In the genomic region with DNA sequence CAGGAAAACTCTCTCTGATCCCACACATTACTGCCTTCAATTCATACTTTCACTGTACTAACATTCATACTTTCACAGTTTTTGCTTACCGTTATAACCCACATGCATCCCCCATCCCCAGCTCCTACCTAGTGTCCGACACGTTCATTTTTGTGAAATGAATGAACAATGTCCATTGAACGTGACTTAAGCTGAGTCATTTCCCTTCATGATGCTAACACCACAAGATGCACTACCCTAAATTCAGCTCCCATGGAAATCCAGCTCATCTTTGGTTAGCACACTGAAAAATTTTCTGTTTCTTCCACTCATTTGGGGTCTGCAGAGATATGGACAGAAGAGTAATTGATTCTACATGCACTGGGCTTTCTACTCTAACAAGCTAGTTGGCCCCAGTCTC, we compare ENCODE assay signal across 22 cellular contexts.
DNase-seq lines count a peak whose midpoint lies in the region; ATAC-seq, FAIRE-seq and TF ChIP-seq lines count a peak whose summit lies in the region.
"Had no signal": no experiment of that assay in that cellular context is flagged by ENCODE, and none has a peak within 500 bp of the region (broad histone marks: within the 10 kb centered on the region; RNA-seq: fewer than 3 reads in every experiment).

No MANE protein-coding gene starts in this region.

- WGBS in IMR-90 (ENCODE audit: extremely low coverage in 2 of 2, insufficient read length in 1 of 2), 2 experiments: 33% methylated on average over 1 of the region's 4 CpGs; no CpG with 5 or more reads in 1 of the 2 experiments

- H3K4ac ChIP-seq in IMR-90 (ENCODE audit: low read depth, low read length): peak overlapping the region; percentile 69; the same call in 1 of the 2 replicates

- dilution Hi-C loops in IMR-90 (cut with HindIII; ENCODE audit: low sequenced_read_pairs, unreplicated experiment): no loop called here
- dilution Hi-C loops in keratinocyte (cut with MboI; ENCODE audit: extremely low pct_ligation_motif_present, low sequenced_read_pairs): no loop called here

- H4K91ac ChIP-seq in IMR-90 (ENCODE audit: insufficient read depth, low read depth, low read length): peak overlapping the region; percentile 59

- peaks cover 4 to 15% of the 10 kb centered on the region in 2 experiments; a peak in 1 of 4 replicates for H3K79me1 ChIP-seq in IMR-90 (ENCODE audit: low read depth in 1 of 2, low read length in 2 of 2)

- H4K5ac ChIP-seq in IMR-90 (ENCODE audit: low read depth, low read length): no peak overlapping the region; the same call in 1 of the 2 replicates

- H3K4me3 Mint-ChIP-seq in CD14-positive monocyte: peak overlapping the region in 1 of 2 donors; percentile 18
- H3K4me3 Mint-ChIP-seq: activated naive CD8-positive, alpha-beta T cell treated with anti-CD3 and anti-CD28 coated beads, Interleukin-2, amount 10 ng/mL, durations not matched to agents 7 days and 5 days; central memory CD8-positive, alpha-beta T cell; effector memory CD8-positive, alpha-beta T cell had no signal

- DNase-seq in CD14-positive monocyte (ENCODE audit: low spot score) (no peak), IMR-90 (peak; percentile 86), cardiac fibroblast (ENCODE audit: low read depth in 2 of 2) (peak; percentile 34 to 84), keratinocyte (ENCODE audit: low read depth, low spot score) (no peak), NCI-H2227 treated with DMSO at 0.1 percent for 48 hours (lab: John Stamatoyannopoulos, UW) (no peak), mucosa of descending colon (no peak), NCI-H1092 (lab: John Stamatoyannopoulos, UW) (no peak)
- DNase-seq: activated CD4-positive, alpha-beta T cell treated with anti-CD3 and anti-CD28 coated beads, Interleukin-2, amount 50 U/mL, for 48 hours; activated naive CD8-positive, alpha-beta T cell treated with anti-CD3 and anti-CD28 coated beads, Interleukin-2, amount 10 ng/mL, durations not matched to agents 7 days and 5 days; activated T-cell treated with anti-CD3 and anti-CD28 coated beads, Interleukin-2, amount 50 U/mL, for 48 hours; effector memory CD8-positive, alpha-beta T cell; KBM-7; NCI-H1105 treated with DMSO at 0.1 percent for 48 hours; NCI-H82; ovary; sigmoid colon; stimulated activated CD4-positive, alpha-beta T cell treated with anti-CD3 and anti-CD28 coated beads, Interleukin-2, amount 100 ng/mL, for 48 hours; substantia nigra had no signal

- H3K27me3 ChIP-seq in IMR-90 (ENCODE audit: control insufficient read depth, insufficient read depth, low read length): no peaks in the 10 kb centered on the region
- H3K27me3 ChIP-seq in keratinocyte (ENCODE audit: control insufficient read depth, extremely low read depth, insufficient read depth, low read length): no peaks in the 10 kb centered on the region
- H3K27me3 ChIP-seq: gastroesophageal sphincter, ovary, sigmoid colon had no signal

- peak overlapping the region; percentile 42; the same call in 1 of the 2 replicates for H3K18ac ChIP-seq in IMR-90 (ENCODE audit: low read depth, low read length)

- TF ChIP-seq CTCF in CD14-positive monocyte (IDR thresholded peaks at IDR 0.05): no peak
- no peak for TF ChIP-seq CTCF in IMR-90 (conservative IDR thresholded peaks at IDR 0.05; ENCODE audit: low read depth, low read length)
- TF ChIP-seq CTCF in cardiac fibroblast (IDR thresholded peaks at IDR 0.05; ENCODE audit: low read depth, low read length): no peak
- no peak for TF ChIP-seq CTCF in keratinocyte (optimal IDR thresholded peaks at IDR 0.05 in 1 of 3, IDR thresholded peaks at IDR 0.05 in 1 of 3, conservative IDR thresholded peaks at IDR 0.05 in 1 of 3; ENCODE audit: extremely low read depth in 1 of 3, insufficient read depth in 2 of 3, low read length in 3 of 3)
- no peak for TF ChIP-seq CTCF in mucosa of descending colon (IDR thresholded peaks at IDR 0.05)

- no peak overlapping the region for H3K27ac ChIP-seq in IMR-90 (ENCODE audit: insufficient read depth, low read length)
- H3K27ac ChIP-seq in keratinocyte (ENCODE audit: control insufficient read depth, insufficient read depth, low read length): no peak overlapping the region
- H3K27ac ChIP-seq: gastroesophageal sphincter, ovary, sigmoid colon had no signal

- H2AFZ ChIP-seq in IMR-90 (replicated peaks; ENCODE audit: low read length, poor library complexity) (peak overlapping the region; percentile 47), keratinocyte (ENCODE audit: control insufficient read depth, low read length) (no peak overlapping the region)

- H3K9me3 ChIP-seq in IMR-90 (ENCODE audit: control insufficient read depth, insufficient read depth, low read length) (no peaks in the 10 kb centered on the region), keratinocyte (ENCODE audit: control insufficient read depth, low read depth, low read length) (no peaks in the 10 kb centered on the region), mucosa of descending colon (no peaks in the 10 kb centered on the region)
- H3K9me3 ChIP-seq: gastroesophageal sphincter, ovary, sigmoid colon had no signal

- intact Hi-C loops in CD14-positive monocyte (cut with micrococcal nuclease): no loop called here
- intact Hi-C loops in IMR-90 (cut with micrococcal nuclease): no loop called here
- intact Hi-C loops in mucosa of descending colon (cut with DNase I, micrococcal nuclease): no loop called here

- H2AK9ac ChIP-seq in IMR-90 (replicated peaks; ENCODE audit: low read depth, low read length, poor library complexity): peak overlapping the region; percentile 5

- H3K4me1 Mint-ChIP-seq in CD14-positive monocyte: peaks cover 22% of the 10 kb centered on the region

- H4K8ac ChIP-seq in IMR-90 (ENCODE audit: low read depth in 2 of 2, low read length in 2 of 2): peak overlapping the region in 1 of 2 experiments; percentile 66; a peak in 1 of 4 replicates

- TF ChIP-seq POLR2A in IMR-90 (IDR thresholded peaks at IDR 0.05; ENCODE audit: low read depth, low read length): no peak

- no peak overlapping the region; the same call in 1 of the 2 replicates for H3K4me2 ChIP-seq in IMR-90 (ENCODE audit: low read depth, low read length)
- no peak overlapping the region for H3K4me2 ChIP-seq in keratinocyte (ENCODE audit: control insufficient read depth, extremely low read depth, insufficient read depth, low read depth, low read length)

- FAIRE-seq in keratinocyte (lab: Jason Lieb, UNC): peak; percentile 76

- H2AK5ac ChIP-seq in IMR-90 (ENCODE audit: low read depth, low read length): peak overlapping the region; percentile 67

- H3K36me3 Mint-ChIP-seq in CD14-positive monocyte: peaks cover 31 to 37% of the 10 kb centered on the region in 2 donors

- no peaks in the 10 kb centered on the region for H3K79me2 ChIP-seq in keratinocyte (ENCODE audit: control insufficient read depth, insufficient read depth, low read length)

- peak overlapping the region; percentile 59; the same call in 2 of the 3 replicates for H2BK15ac ChIP-seq in IMR-90 (ENCODE audit: low read depth, low read length)

- H4K20me1 ChIP-seq in IMR-90 (ENCODE audit: insufficient read depth, low read length) (no peaks in the 10 kb centered on the region), keratinocyte (ENCODE audit: control insufficient read depth, extremely low read depth, insufficient read depth, low read length) (no peaks in the 10 kb centered on the region)

- H3K23ac ChIP-seq in IMR-90 (ENCODE audit: low read depth, low read length): peak overlapping the region; percentile 71; the same call in 1 of the 2 replicates

- BruUV-seq in IMR-90 (replicated peaks; lab: Mats Ljungman, UMichigan): no TSS peak

- H3K9me3 Mint-ChIP-seq in CD14-positive monocyte: peaks cover 5 to 22% (median 8%) of the 10 kb centered on the region in 7 donors
- H3K9me3 Mint-ChIP-seq: effector memory CD8-positive, alpha-beta T cell had no signal

- peak overlapping the region; percentile 83 for H2BK120ac ChIP-seq in IMR-90 (ENCODE audit: low read depth, low read length)

- H3K27ac Mint-ChIP-seq in CD14-positive monocyte: peak overlapping the region; percentile 9 to 89 (median 72)
- H3K27ac Mint-ChIP-seq: activated naive CD8-positive, alpha-beta T cell treated with anti-CD3 and anti-CD28 coated beads, Interleukin-2, amount 10 ng/mL, durations not matched to agents 7 days and 5 days; effector memory CD8-positive, alpha-beta T cell had no signal

- in situ Hi-C loops in IMR-90 (cut with MboI; ENCODE audit: low sequenced_read_pairs): no loop called here

- H3K9ac ChIP-seq in IMR-90 (ENCODE audit: low read depth, low read length) (no peak overlapping the region), keratinocyte (ENCODE audit: control insufficient read depth, extremely low read depth, insufficient read depth, low read length) (no peak overlapping the region)

- H3K27me3 Mint-ChIP-seq in CD14-positive monocyte (ENCODE audit: low read depth in 3 of 3): no peaks in the 10 kb centered on the region
- H3K27me3 Mint-ChIP-seq: activated naive CD8-positive, alpha-beta T cell treated with anti-CD3 and anti-CD28 coated beads, Interleukin-2, amount 10 ng/mL, durations not matched to agents 7 days and 5 days; central memory CD8-positive, alpha-beta T cell; effector memory CD8-positive, alpha-beta T cell had no signal

- H3K4me1 ChIP-seq in IMR-90 (ENCODE audit: control insufficient read depth, insufficient read depth, low read length) (peaks cover 6% of the 10 kb centered on the region; the same call in 1 of the 2 replicates), keratinocyte (ENCODE audit: control insufficient read depth, extremely low read depth, insufficient read depth, low read length) (peaks cover 7% of the 10 kb centered on the region), mucosa of descending colon (ENCODE audit: low read depth) (no peaks in the 10 kb centered on the region)
- H3K4me1 ChIP-seq: gastroesophageal sphincter, sigmoid colon had no signal

- POLR2A ChIA-PET in IMR-90 (lab: Charles Lee; ENCODE audit: unreplicated experiment): no interaction called here

- 0 out of 2 replicates have a peak, but pooled peaks cover 2% of the 10 kb centered on the region for H3K9me1 ChIP-seq in IMR-90 (ENCODE audit: insufficient read depth, low read length)
- no peaks in the 10 kb centered on the region for H3K9me1 ChIP-seq in keratinocyte (ENCODE audit: control insufficient read depth, extremely low read depth, insufficient read depth, low read length)

- H2BK5ac ChIP-seq in IMR-90 (ENCODE audit: low read depth, low read length, poor library complexity, severe bottlenecking): peak overlapping the region; percentile 83

- no peak overlapping the region for H3K56ac ChIP-seq in IMR-90 (ENCODE audit: extremely low read depth, insufficient read depth, low read length)

- peak overlapping the region; percentile 88 for H2BK20ac ChIP-seq in IMR-90 (ENCODE audit: low read depth, low read length)

- H3K36me3 ChIP-seq in IMR-90 (ENCODE audit: control insufficient read depth, insufficient read depth, low read length): no peaks in the 10 kb centered on the region
- no peaks in the 10 kb centered on the region for H3K36me3 ChIP-seq in keratinocyte (ENCODE audit: control insufficient read depth in 2 of 2, extremely low read depth in 1 of 2, insufficient read depth in 2 of 2, low read length in 2 of 2)
- H3K36me3 ChIP-seq in mucosa of descending colon (ENCODE audit: low read depth): no peaks in the 10 kb centered on the region
- H3K36me3 ChIP-seq: gastroesophageal sphincter, ovary, sigmoid colon had no signal

- no peak overlapping the region for H3K4me3 ChIP-seq in IMR-90 (ENCODE audit: insufficient read depth, low read depth, low read length)
- no peak overlapping the region for H3K4me3 ChIP-seq in cardiac fibroblast (replicated peaks in 1 of 2; ENCODE audit: low read depth in 2 of 2, low read length in 2 of 2)
- no peak overlapping the region for H3K4me3 ChIP-seq in keratinocyte (ENCODE audit: control insufficient read depth in 2 of 3, extremely low read depth in 1 of 3, insufficient read depth in 2 of 3, low read depth in 1 of 3, low read length in 3 of 3)
- H3K4me3 ChIP-seq in mucosa of descending colon: no peak overlapping the region
- H3K4me3 ChIP-seq: gastroesophageal sphincter, ovary, sigmoid colon had no signal

- CTCF ChIA-PET in IMR-90 (lab: Yijun Ruan, JAX): no interaction called here

- ATAC-seq in IMR-90 (ENCODE audit: low read depth): peak; percentile 69
- no peak for ATAC-seq in HG03432 (IDR thresholded peaks at IDR 0.05; ENCODE audit: unreplicated experiment)
- no peak for ATAC-seq in mucosa of descending colon
- ATAC-seq: effector memory CD8-positive, alpha-beta T cell; gastroesophageal sphincter; Panc1 had no signal

- peak overlapping the region; percentile 85 for H3K14ac ChIP-seq in IMR-90 (replicated peaks; ENCODE audit: low read depth, low read length)

- no peak for TF ChIP-seq RAD21 in IMR-90 (IDR thresholded peaks at IDR 0.05; ENCODE audit: low read length)

Comparison
In these comparisons a context has a peak if more than half of its experiments do, and no peak if none do; other contexts are left out.
1. DNase-seq: peak in IMR-90 (single experiment) and cardiac fibroblast (2 of 2); none in CD14-positive monocyte (single experiment), keratinocyte (single experiment), NCI-H2227 treated with DMSO at 0.1 percent for 48 hours (single experiment), mucosa of descending colon (0 of 3) and NCI-H1092 (single experiment).